In genomic region chr5:38441730-38442573, GRCh38 we compare ENCODE assay signal across 8 cellular contexts.
DNase-seq lines count a peak whose midpoint lies in the region; ATAC-seq and TF ChIP-seq lines count a peak whose summit lies in the region.

No MANE protein-coding gene starts in this region.

- 28 to 32% methylated on average over 7 of the region's 7 CpGs for WGBS in lung, 2 donors

- H3K9me3 ChIP-seq in lung (ENCODE audit: control insufficient read depth in 2 of 2, insufficient read depth in 1 of 2, low read length in 1 of 2) = no peaks in the 10 kb centered on the region

- H3K27ac ChIP-seq in dorsolateral prefrontal cortex (peak overlapping the region in 1 of 59 donors; percentile 48), lung (ENCODE audit: low read depth in 1 of 2, low read length in 1 of 2) (no peak overlapping the region)

- in situ Hi-C loops in Caki2 (cut with HindIII; ENCODE audit: low pct_unique_long_range_greater_than_20kb, low sequenced_read_pairs) = no loop called here

- H3K4me1 ChIP-seq in lung (ENCODE audit: control insufficient read depth in 2 of 2, insufficient read depth in 2 of 2, low read length in 2 of 2) = peaks cover 0 to 1% of the 10 kb centered on the region in 2 donors

- TF ChIP-seq CTCF in dorsolateral prefrontal cortex (IDR thresholded peaks at IDR 0.05 in 54 of 56, conservative IDR thresholded peaks at IDR 0.05 in 2 of 56; ENCODE audit: low read depth in 1 of 56, partially characterized antibody in 56 of 56) (peak; percentile 60 to 100 (median 97)), lung (IDR thresholded peaks at IDR 0.05; ENCODE audit: control extremely low read depth, extremely low read depth) (peak; percentile 95)

- no peaks in the 10 kb centered on the region for H3K36me3 ChIP-seq in lung (ENCODE audit: control insufficient read depth in 2 of 2, insufficient read depth in 2 of 2, low read length in 2 of 2)

- H3K27me3 ChIP-seq in dorsolateral prefrontal cortex = peaks cover 0 to 7% (median 0%) of the 10 kb centered on the region in 45 donors
- H3K27me3 ChIP-seq in lung (ENCODE audit: control insufficient read depth, insufficient read depth) = no peaks in the 10 kb centered on the region

- H3K4me3 ChIP-seq in dorsolateral prefrontal cortex (no peak overlapping the region), lung (no peak overlapping the region)

- intact Hi-C loops in dorsolateral prefrontal cortex (cut with DNase I) = loop anchor here (1.0 to 10.0 kb wide), 7 partner anchors 53 to 640 kb away; no protein-coding TSS in a partner anchor

- ATAC-seq in GM21367 (IDR thresholded peaks at IDR 0.05; ENCODE audit: unreplicated experiment) (peak; percentile 98), lung (ENCODE audit: insufficient read depth, low FRiP score) (peak; percentile 93)

- peak; percentile 79 for DNase-seq in Caki2 (ENCODE audit: low read depth)
- DNase-seq in HK-2 (ENCODE audit: unreplicated experiment) = peak; percentile 87
- DNase-seq in NCI-H82 (lab: John Stamatoyannopoulos, UW) = peak; percentile 94
- DNase-seq in activated CD4-positive, alpha-beta T cell treated with anti-CD3 and anti-CD28 coated beads, Interleukin-2, amount 50 U/mL, for 24 hours (ENCODE audit: low read depth in 1 of 2, low spot score in 1 of 2) = peak; percentile 62 to 73
- DNase-seq in dorsolateral prefrontal cortex = peak; percentile 82 to 97 (median 90)
- peak; percentile 88 for DNase-seq in lung (ENCODE audit: low spot score)
- DNase-seq in stimulated activated CD8-positive, alpha-beta memory T cell treated with anti-CD3 and anti-CD28 coated beads, Interleukin-15, amount 100 ng/mL, for 1 hour (ENCODE audit: low read depth) = peak; percentile 64
